In the genomic region with DNA sequence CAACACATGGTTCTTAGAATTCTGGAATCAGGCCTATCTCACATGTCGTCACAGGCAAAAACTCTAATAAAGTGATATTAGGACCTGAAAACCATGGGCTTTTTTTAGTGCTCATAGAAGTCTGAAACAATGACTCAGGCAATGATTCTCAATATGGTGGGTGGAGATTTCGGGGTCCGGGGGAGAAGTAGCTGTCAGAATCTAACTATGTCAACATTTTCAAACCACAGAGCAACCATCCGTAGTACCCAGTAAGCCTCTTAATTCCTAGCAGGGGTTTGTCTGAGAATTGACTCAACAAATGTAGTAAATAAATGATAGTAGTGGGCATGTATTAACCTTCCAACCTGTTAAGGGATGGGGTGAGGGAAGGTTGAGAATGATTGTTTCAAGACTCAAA, we compare ENCODE assay signal across 1 cellular context.
TF ChIP-seq lines count a peak whose summit lies in the region.

No MANE protein-coding gene starts in this region.

TF ChIP-seq in GM12878, 131 proteins besides CTCF, POLR2A, EP300 and RAD21:
- no peak for TF ChIP-seq SP1 (IDR thresholded peaks at IDR 0.05; ENCODE audit: low read depth, low read length)
- TF ChIP-seq ESRRA (IDR thresholded peaks at IDR 0.05; ENCODE audit: low read length): no peak
- peak; percentile 14; the same call in 1 of the 2 replicates for TF ChIP-seq RUNX3 (IDR thresholded peaks at IDR 0.05; ENCODE audit: low read length)
- TF ChIP-seq, protein P1, sequence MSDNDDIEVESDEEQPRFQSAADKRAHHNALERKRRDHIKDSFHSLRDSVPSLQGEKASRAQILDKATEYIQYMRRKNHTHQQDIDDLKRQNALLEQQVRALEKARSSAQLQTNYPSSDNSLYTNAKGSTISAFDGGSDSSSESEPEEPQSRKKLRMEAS (IDR thresholded peaks at IDR 0.05; ENCODE audit: low read depth, low read length): no peak
